In the genomic region with DNA sequence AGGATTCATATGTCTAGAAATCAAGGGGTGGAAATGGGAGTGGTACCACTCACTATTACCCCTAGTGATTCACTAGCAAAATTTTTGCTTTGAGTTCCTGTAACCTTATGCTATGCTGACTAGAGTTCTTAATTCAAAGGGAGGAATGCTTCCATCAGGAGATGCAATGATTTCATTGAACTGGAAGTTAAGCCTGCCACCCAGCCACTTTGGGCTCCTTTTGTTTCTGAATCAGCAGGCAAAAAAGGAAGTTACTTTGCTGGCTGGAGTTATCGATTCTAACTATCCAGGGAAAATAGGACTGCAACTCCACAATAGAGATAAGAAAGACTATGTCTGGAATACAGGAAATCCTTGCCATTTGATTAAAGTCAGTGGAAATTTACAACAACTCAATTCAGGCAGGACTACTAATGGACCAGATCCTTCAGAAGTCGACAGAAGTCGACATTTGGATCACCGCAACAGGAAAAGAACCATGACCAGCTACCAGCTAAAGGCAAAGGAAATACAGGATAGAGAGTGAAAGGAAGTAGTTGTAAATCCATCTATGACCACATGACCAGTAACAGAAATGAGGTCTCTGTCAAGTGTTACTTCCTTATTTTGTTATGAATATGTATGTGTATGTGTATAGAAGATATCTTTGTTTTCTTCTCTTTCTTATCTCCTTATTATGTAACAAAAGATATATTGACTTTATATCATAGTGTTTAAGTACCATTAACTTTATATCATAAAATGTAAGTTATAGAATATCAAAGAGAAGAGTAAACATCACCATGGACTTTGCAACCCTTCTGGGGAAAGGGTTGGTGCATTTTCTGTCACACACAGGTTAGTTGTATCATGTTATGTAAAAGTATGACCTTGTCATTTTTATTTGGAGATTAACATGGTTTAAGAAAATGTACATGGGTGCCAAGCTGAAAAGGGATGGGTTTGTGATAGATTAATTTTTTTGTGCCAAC, we compare ENCODE assay signal across 14 cellular contexts.
A peak's percentile ranks its signal among the peaks of the same experiment; 100 is the strongest.
DNase-seq lines count a peak whose midpoint lies in the region; ATAC-seq, FAIRE-seq and TF ChIP-seq lines count a peak whose summit lies in the region.
"Had no signal": no experiment of that assay in that cellular context is flagged by ENCODE, and none has a peak within 500 bp of the region (broad histone marks: within the 10 kb centered on the region; RNA-seq: fewer than 3 reads in every experiment).

No MANE protein-coding gene starts in this region.

- WGBS in IMR-90 (ENCODE audit: extremely low coverage in 2 of 2, insufficient read length in 1 of 2), 2 experiments = no CpG with 5 or more reads among the region's 4 CpGs
- WGBS in pancreas, 2 donors = 78% methylated on average over 4 of the region's 4 CpGs

- in situ Hi-C loops in IMR-90 (cut with MboI; ENCODE audit: low sequenced_read_pairs) = no loop called here

- H4K5ac ChIP-seq in IMR-90 (ENCODE audit: low read depth, low read length) = peak overlapping the region; percentile 71; the same call in 1 of the 2 replicates

- POLR2A ChIA-PET in IMR-90 (lab: Charles Lee; ENCODE audit: unreplicated experiment) = no interaction called here

- CTCF ChIA-PET in IMR-90 (lab: Yijun Ruan, JAX) = interaction anchor here (0.7 kb wide), 1 partner anchor 10 kb away, joined by 4 read pairs; no protein-coding TSS in a partner anchor

- TF ChIP-seq RAD21 in IMR-90 (IDR thresholded peaks at IDR 0.05; ENCODE audit: low read length) = no peak

- peak overlapping the region in 1 of 2 experiments; percentile 89; a peak in 3 of 4 replicates for H4K8ac ChIP-seq in IMR-90 (ENCODE audit: low read depth in 2 of 2, low read length in 2 of 2)

- no peak overlapping the region for H3K9ac ChIP-seq in IMR-90 (ENCODE audit: low read depth, low read length)

- H3K9me1 ChIP-seq in IMR-90 (ENCODE audit: insufficient read depth, low read length) = peaks cover 5% of the 10 kb centered on the region

- H3K9me3 ChIP-seq in IMR-90 (ENCODE audit: control insufficient read depth, insufficient read depth, low read length) = peaks cover 2% of the 10 kb centered on the region; the same call in 1 of the 2 replicates
- no peaks in the 10 kb centered on the region for H3K9me3 ChIP-seq in pancreas
- H3K9me3 ChIP-seq: prostate gland, SJCRH30 had no signal

- H4K20me1 ChIP-seq in IMR-90 (ENCODE audit: insufficient read depth, low read length) = no peaks in the 10 kb centered on the region

- intact Hi-C loops in IMR-90 (cut with micrococcal nuclease) = no loop called here
- intact Hi-C loops in pancreas (cut with DNase I) = no loop called here

- no peak overlapping the region for H2AK9ac ChIP-seq in IMR-90 (replicated peaks; ENCODE audit: low read depth, low read length, poor library complexity)

- peak overlapping the region; percentile 90 for H2BK20ac ChIP-seq in IMR-90 (ENCODE audit: low read depth, low read length)

- BruUV-seq in IMR-90 (replicated peaks; lab: Mats Ljungman, UMichigan) = no TSS peak

- H2BK120ac ChIP-seq in IMR-90 (ENCODE audit: low read depth, low read length) = peak overlapping the region; percentile 87

- H2BK15ac ChIP-seq in IMR-90 (ENCODE audit: low read depth, low read length) = peak overlapping the region; percentile 89; the same call in 2 of the 3 replicates

- peak overlapping the region; percentile 67 for H4K91ac ChIP-seq in IMR-90 (ENCODE audit: insufficient read depth, low read depth, low read length)

- H3K4me1 ChIP-seq in IMR-90 (ENCODE audit: control insufficient read depth, insufficient read depth, low read length) = peaks cover 13% of the 10 kb centered on the region
- no peaks in the 10 kb centered on the region for H3K4me1 ChIP-seq in pancreas
- H3K4me1 ChIP-seq: prostate gland had no signal

- peak; percentile 64 for DNase-seq in IMR-90
- peak; percentile 46 for DNase-seq in astrocyte of the hippocampus (ENCODE audit: low read depth, low spot score)
- no peak for DNase-seq in pancreas
- no peak for DNase-seq in erythroblast (lab: John Stamatoyannopoulos, UW)
- no peak for DNase-seq in NCI-H345 (lab: John Stamatoyannopoulos, UW)
- no peak for DNase-seq in activated gamma-delta T cell treated with Interleukin-2 at 50 U/mL for 16 hours
- DNase-seq in SW480 (ENCODE audit: low spot score) = no peak
- DNase-seq: activated CD8-positive, alpha-beta memory T cell treated with anti-CD3 and anti-CD28 coated beads for 24 hours; amygdala; NCI-H2227 treated with DMSO at 0.1 percent for 48 hours; SJCRH30 had no signal

- 0 out of 2 replicates have a peak overlapping the region, but pooled peaks have one; percentile 49 for H3K23ac ChIP-seq in IMR-90 (ENCODE audit: low read depth, low read length)

- peak overlapping the region; percentile 94; the same call in 1 of the 2 replicates for H3K18ac ChIP-seq in IMR-90 (ENCODE audit: low read depth, low read length)

- H3K14ac ChIP-seq in IMR-90 (replicated peaks; ENCODE audit: low read depth, low read length) = peak overlapping the region; percentile 88

- dilution Hi-C loops in IMR-90 (cut with HindIII; ENCODE audit: low sequenced_read_pairs, unreplicated experiment) = no loop called here

- no peak overlapping the region for H3K4me3 ChIP-seq in IMR-90 (ENCODE audit: insufficient read depth, low read depth, low read length)
- no peak overlapping the region for H3K4me3 ChIP-seq in pancreas
- H3K4me3 ChIP-seq: prostate gland, SJCRH30 had no signal

- H3K4me2 ChIP-seq in IMR-90 (ENCODE audit: low read depth, low read length) = peak overlapping the region; percentile 10; the same call in 1 of the 2 replicates

- ATAC-seq in GM21367 (IDR thresholded peaks at IDR 0.05; ENCODE audit: unreplicated experiment) (peak; percentile 63), IMR-90 (ENCODE audit: low read depth) (peak; percentile 63), pancreas (no peak)

- H3K27me3 ChIP-seq in IMR-90 (ENCODE audit: control insufficient read depth, insufficient read depth, low read length) = no peaks in the 10 kb centered on the region
- H3K27me3 ChIP-seq in pancreas = no peaks in the 10 kb centered on the region
- H3K27me3 ChIP-seq: SJCRH30 had no signal

- H3K36me3 ChIP-seq in IMR-90 (ENCODE audit: control insufficient read depth, insufficient read depth, low read length) (no peaks in the 10 kb centered on the region), pancreas (no peaks in the 10 kb centered on the region)
- H3K36me3 ChIP-seq: prostate gland, SJCRH30 had no signal

- H3K27ac ChIP-seq in IMR-90 (ENCODE audit: insufficient read depth, low read length) (no peak overlapping the region; the same call in 1 of the 2 replicates), pancreas (no peak overlapping the region)
- H3K27ac ChIP-seq: prostate gland, SJCRH30 had no signal

- H3K4ac ChIP-seq in IMR-90 (ENCODE audit: low read depth, low read length) = peak overlapping the region; percentile 60; the same call in 1 of the 2 replicates

- TF ChIP-seq POLR2A in IMR-90 (IDR thresholded peaks at IDR 0.05; ENCODE audit: low read depth, low read length) (no peak), erythroblast (IDR thresholded peaks at IDR 0.05; ENCODE audit: low read length) (no peak)

- no peak overlapping the region for H3K56ac ChIP-seq in IMR-90 (ENCODE audit: extremely low read depth, insufficient read depth, low read length)

- peak overlapping the region; percentile 81 for H2BK5ac ChIP-seq in IMR-90 (ENCODE audit: low read depth, low read length, poor library complexity, severe bottlenecking)

- H3K79me1 ChIP-seq in IMR-90 (ENCODE audit: low read depth in 1 of 2, low read length in 2 of 2) = no peaks in the 10 kb centered on the region

- no peak for TF ChIP-seq CTCF in IMR-90 (conservative IDR thresholded peaks at IDR 0.05; ENCODE audit: low read depth, low read length)
- TF ChIP-seq CTCF in pancreas (IDR thresholded peaks at IDR 0.05) = no peak

- FAIRE-seq in pancreas (lab: Jason Lieb, UNC) = peak; percentile 91
- FAIRE-seq: urothelium cell line had no signal

- H2AK5ac ChIP-seq in IMR-90 (ENCODE audit: low read depth, low read length) = peak overlapping the region; percentile 91

- peak overlapping the region; percentile 57 for H2AFZ ChIP-seq in IMR-90 (replicated peaks; ENCODE audit: low read length, poor library complexity)

TF ChIP-seq in IMR-90, 13 proteins besides CTCF, POLR2A, EP300 and RAD21:
- TF ChIP-seq CHD1 (IDR thresholded peaks at IDR 0.05; ENCODE audit: low read depth, low read length) (no peak), RFX5 (IDR thresholded peaks at IDR 0.05; ENCODE audit: low read depth, low read length) (no peak), CEBPB (IDR thresholded peaks at IDR 0.05; ENCODE audit: low read depth, low read length) (no peak), RCOR1 (IDR thresholded peaks at IDR 0.05; ENCODE audit: insufficient replicate concordance, low read length) (no peak), MXI1 (IDR thresholded peaks at IDR 0.05; ENCODE audit: borderline replicate concordance, low read depth, low read length) (no peak), MAZ (IDR thresholded peaks at IDR 0.05; ENCODE audit: borderline replicate concordance, low read depth, low read length) (no peak), BHLHE40 (IDR thresholded peaks at IDR 0.05; ENCODE audit: low read depth, low read length) (no peak)
- TF ChIP-seq, protein P1, sequence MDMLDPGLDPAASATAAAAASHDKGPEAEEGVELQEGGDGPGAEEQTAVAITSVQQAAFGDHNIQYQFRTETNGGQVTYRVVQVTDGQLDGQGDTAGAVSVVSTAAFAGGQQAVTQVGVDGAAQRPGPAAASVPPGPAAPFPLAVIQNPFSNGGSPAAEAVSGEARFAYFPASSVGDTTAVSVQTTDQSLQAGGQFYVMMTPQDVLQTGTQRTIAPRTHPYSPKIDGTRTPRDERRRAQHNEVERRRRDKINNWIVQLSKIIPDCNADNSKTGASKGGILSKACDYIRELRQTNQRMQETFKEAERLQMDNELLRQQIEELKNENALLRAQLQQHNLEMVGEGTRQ (IDR thresholded peaks at IDR 0.05; ENCODE audit: low read depth, low read length) = no peak
- TF ChIP-seq, protein P2, sequence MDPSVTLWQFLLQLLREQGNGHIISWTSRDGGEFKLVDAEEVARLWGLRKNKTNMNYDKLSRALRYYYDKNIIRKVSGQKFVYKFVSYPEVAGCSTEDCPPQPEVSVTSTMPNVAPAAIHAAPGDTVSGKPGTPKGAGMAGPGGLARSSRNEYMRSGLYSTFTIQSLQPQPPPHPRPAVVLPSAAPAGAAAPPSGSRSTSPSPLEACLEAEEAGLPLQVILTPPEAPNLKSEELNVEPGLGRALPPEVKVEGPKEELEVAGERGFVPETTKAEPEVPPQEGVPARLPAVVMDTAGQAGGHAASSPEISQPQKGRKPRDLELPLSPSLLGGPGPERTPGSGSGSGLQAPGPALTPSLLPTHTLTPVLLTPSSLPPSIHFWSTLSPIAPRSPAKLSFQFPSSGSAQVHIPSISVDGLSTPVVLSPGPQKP (IDR thresholded peaks at IDR 0.05; ENCODE audit: borderline replicate concordance, low read depth, low read length) = no peak

Comparison
In these comparisons a context has a peak if more than half of its experiments do, and no peak if none do; other contexts are left out.
1. ATAC-seq: peak in GM21367 (single experiment) and IMR-90 (single experiment); none in pancreas (0 of 4).
2. DNase-seq: peak in IMR-90 (single experiment) and astrocyte of the hippocampus (single experiment); none in pancreas (0 of 6), erythroblast (0 of 2), NCI-H345 (single experiment), activated gamma-delta T cell treated with Interleukin-2 at 50 U/mL for 16 hours (single experiment) and SW480 (single experiment).